Comparison of ENCODE assay signal across 28 cellular contexts in the genomic region with DNA sequence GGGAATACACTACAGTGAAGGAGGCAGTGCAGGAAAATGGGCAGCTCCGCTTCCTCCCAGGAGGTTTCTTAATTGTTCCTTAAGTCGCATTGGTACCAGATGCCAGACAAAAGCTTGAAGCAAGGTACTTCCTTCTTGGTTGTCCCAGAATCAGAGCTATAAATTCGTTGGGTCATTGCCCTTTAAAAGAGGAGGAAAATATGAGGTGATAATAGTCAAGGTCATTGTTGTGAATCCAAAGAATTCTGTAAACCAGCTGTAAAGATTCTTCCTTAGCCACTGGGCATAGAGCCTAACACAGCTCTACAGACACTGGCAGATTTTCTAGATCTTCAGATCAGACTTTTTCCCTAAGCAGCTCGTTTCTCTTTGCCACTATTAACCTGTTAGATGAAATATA.
"Had no signal": no experiment of that assay in that cellular context is flagged by ENCODE, and none has a peak within 500 bp of the region (broad histone marks: within the 10 kb centered on the region; RNA-seq: fewer than 3 reads in every experiment).

No MANE protein-coding gene starts in this region.

- H3K27ac Mint-ChIP-seq: activated CD4-positive, alpha-beta memory T cell treated with anti-CD3 and anti-CD28 coated beads, Interleukin-2, amount 10 ng/mL, durations not matched to agents 7 days and 5 days; activated CD4-positive, alpha-beta T cell treated with anti-CD3 and anti-CD28 coated beads, Interleukin-2, amount 10 ng/mL, durations not matched to agents 7 days and 5 days; activated naive CD4-positive, alpha-beta T cell treated with anti-CD3 and anti-CD28 coated beads, Interleukin-2, amount 50 U/mL, for 24 hours; activated T-helper 17 cell treated with anti-CD3 and anti-CD28 coated beads, Interleukin-2, amount 50 U/mL, for 72 hours; dendritic cell treated with granulocyte-macrophage colony-stimulating factor and Interleukin-4, amounts not matched to agents 40 ng/mL and 50 ng/mL, for 4 days; immature natural killer cell; naive B cell; nephron progenitor cell; progenitor cell of endocrine pancreas; stimulated activated naive CD8-positive, alpha-beta T cell treated with anti-CD3 and anti-CD28 coated beads, Interleukin-15, Interleukin-2, amounts not matched to agents 100 ng/mL and 50 ng/mL, for 24 hours; WTC11 had no signal

- H3K27me3 ChIP-seq: heart left ventricle, neutrophil, right lobe of liver had no signal

- H3K4me1 Mint-ChIP-seq: activated CD4-positive, alpha-beta memory T cell treated with anti-CD3 and anti-CD28 coated beads, Interleukin-2, amount 10 ng/mL, durations not matched to agents 7 days and 5 days; activated CD4-positive, alpha-beta T cell treated with anti-CD3 and anti-CD28 coated beads, Interleukin-2, amount 10 ng/mL, durations not matched to agents 7 days and 5 days; activated naive CD4-positive, alpha-beta T cell treated with anti-CD3 and anti-CD28 coated beads, Interleukin-2, amount 50 U/mL, for 24 hours; activated T-helper 17 cell treated with anti-CD3 and anti-CD28 coated beads, Interleukin-2, amount 50 U/mL, for 72 hours; central memory CD8-positive, alpha-beta T cell; immature natural killer cell; nephron progenitor cell had no signal

- ATAC-seq: activated T-cell treated with anti-CD3 and anti-CD28 coated beads, Interleukin-2, amount 50 U/mL, for 4 hours; activated T-helper 17 cell treated with anti-CD3 and anti-CD28 coated beads, Interleukin-2, amount 50 U/mL, for 72 hours; heart left ventricle; left colon; right lobe of liver; WTC11 had no signal

- H3K4me3 Mint-ChIP-seq: activated CD4-positive, alpha-beta memory T cell treated with anti-CD3 and anti-CD28 coated beads, Interleukin-2, amount 10 ng/mL, durations not matched to agents 7 days and 5 days; activated CD4-positive, alpha-beta T cell treated with anti-CD3 and anti-CD28 coated beads, Interleukin-2, amount 10 ng/mL, durations not matched to agents 7 days and 5 days; activated naive CD4-positive, alpha-beta T cell treated with anti-CD3 and anti-CD28 coated beads, Interleukin-2, amount 50 U/mL, for 24 hours; activated T-cell treated with anti-CD3 and anti-CD28 coated beads, Interleukin-2, amount 50 U/mL, for 4 hours; activated T-helper 17 cell treated with anti-CD3 and anti-CD28 coated beads, Interleukin-2, amount 50 U/mL, for 72 hours; central memory CD8-positive, alpha-beta T cell; dendritic cell treated with granulocyte-macrophage colony-stimulating factor and Interleukin-4, amounts not matched to agents 40 ng/mL and 50 ng/mL, for 4 days; immature natural killer cell; naive B cell; nephron progenitor cell; stimulated activated naive CD8-positive, alpha-beta T cell treated with anti-CD3 and anti-CD28 coated beads, Interleukin-15, Interleukin-2, amounts not matched to agents 100 ng/mL and 50 ng/mL, for 24 hours; WTC11 had no signal

- H3K4me1 ChIP-seq: heart left ventricle, right lobe of liver had no signal

- H3K9me3 Mint-ChIP-seq: activated CD4-positive, alpha-beta memory T cell treated with anti-CD3 and anti-CD28 coated beads, Interleukin-2, amount 10 ng/mL, durations not matched to agents 7 days and 5 days; activated CD4-positive, alpha-beta T cell treated with anti-CD3 and anti-CD28 coated beads, Interleukin-2, amount 10 ng/mL, durations not matched to agents 7 days and 5 days; activated T-cell treated with anti-CD3 and anti-CD28 coated beads, Interleukin-2, amount 50 U/mL, for 4 hours; activated T-helper 17 cell treated with anti-CD3 and anti-CD28 coated beads, Interleukin-2, amount 50 U/mL, for 72 hours; dendritic cell treated with granulocyte-macrophage colony-stimulating factor and Interleukin-4, amounts not matched to agents 40 ng/mL and 50 ng/mL, for 4 days; immature natural killer cell; nephron progenitor cell; stimulated activated naive CD8-positive, alpha-beta T cell treated with anti-CD3 and anti-CD28 coated beads, Interleukin-15, Interleukin-2, amounts not matched to agents 100 ng/mL and 50 ng/mL, for 24 hours had no signal

- H3K4me3 ChIP-seq: heart left ventricle, right lobe of liver, skin epidermis, thoracic aorta had no signal

- H3K27me3 Mint-ChIP-seq: activated CD4-positive, alpha-beta memory T cell treated with anti-CD3 and anti-CD28 coated beads, Interleukin-2, amount 10 ng/mL, durations not matched to agents 7 days and 5 days; activated CD4-positive, alpha-beta T cell treated with anti-CD3 and anti-CD28 coated beads, Interleukin-2, amount 10 ng/mL, durations not matched to agents 7 days and 5 days; activated T-helper 17 cell treated with anti-CD3 and anti-CD28 coated beads, Interleukin-2, amount 50 U/mL, for 72 hours; central memory CD8-positive, alpha-beta T cell; dendritic cell treated with granulocyte-macrophage colony-stimulating factor and Interleukin-4, amounts not matched to agents 40 ng/mL and 50 ng/mL, for 4 days; stimulated activated naive CD8-positive, alpha-beta T cell treated with anti-CD3 and anti-CD28 coated beads, Interleukin-15, Interleukin-2, amounts not matched to agents 100 ng/mL and 50 ng/mL, for 24 hours had no signal

- DNase-seq: activated CD4-positive, alpha-beta memory T cell treated with anti-CD3 and anti-CD28 coated beads, Interleukin-2, amount 10 ng/mL, durations not matched to agents 7 days and 5 days; activated CD4-positive, alpha-beta T cell treated with anti-CD3 and anti-CD28 coated beads for 1 hour; activated CD4-positive, alpha-beta T cell treated with anti-CD3 and anti-CD28 coated beads, Interleukin-2, amount 10 ng/mL, durations not matched to agents 7 days and 5 days; activated gamma-delta T cell treated with Interleukin-2 at 50 U/mL for 16 hours; activated T-cell treated with anti-CD3 and anti-CD28 coated beads, Interleukin-2, amount 50 U/mL, for 4 hours; effector CD4-positive, alpha-beta T cell; heart left ventricle; hypothalamus; immature natural killer cell; kidney; left colon; mammary epithelial cell; naive B cell; nephron progenitor cell; right lobe of liver; stimulated activated CD4-positive, alpha-beta T cell treated with anti-CD3 and anti-CD28 coated beads, Interleukin-12 subunit alpha, Interleukin-12 subunit beta, amount 100 ng/mL, for 4 hours; stimulated activated CD4-positive, alpha-beta T cell treated with anti-CD3 and anti-CD28 coated beads, Interleukin-4, amount 100 ng/mL, for 1 hour; trophoblast cell had no signal

- H3K27ac ChIP-seq: heart left ventricle, neutrophil, right lobe of liver, skin epidermis, thoracic aorta had no signal

- H3K9me3 ChIP-seq: heart left ventricle, neutrophil, right lobe of liver, thoracic aorta had no signal

- H3K36me3 Mint-ChIP-seq: activated naive CD4-positive, alpha-beta T cell treated with anti-CD3 and anti-CD28 coated beads, Interleukin-2, amount 50 U/mL, for 24 hours; immature natural killer cell; naive B cell; WTC11 had no signal

- H3K36me3 ChIP-seq: heart left ventricle, neutrophil, right lobe of liver, thoracic aorta had no signal
